Comparison of ENCODE assay signal across 24 cellular contexts in the genomic region with DNA sequence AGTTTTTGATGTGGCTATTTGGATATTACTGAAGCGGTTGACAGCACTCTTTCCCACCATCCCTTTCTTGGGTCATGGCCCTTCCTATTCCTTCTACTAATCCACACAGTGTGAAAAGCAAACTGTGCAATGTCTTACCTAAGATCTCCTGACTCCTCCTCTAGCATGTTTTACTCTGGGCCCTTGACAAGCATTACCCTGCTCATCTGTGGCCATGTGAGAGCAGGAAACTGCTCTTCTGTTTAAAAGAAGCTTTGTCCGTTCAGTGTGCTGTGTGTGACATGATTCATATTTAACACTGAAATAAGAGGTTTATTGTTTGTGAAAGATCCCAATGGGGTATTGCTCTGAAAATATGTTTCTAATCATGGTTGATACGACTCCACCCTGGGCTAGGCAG.
"Had no signal": no experiment of that assay in that cellular context is flagged by ENCODE, and none has a peak within 500 bp of the region (broad histone marks: within the 10 kb centered on the region; RNA-seq: fewer than 3 reads in every experiment).

No MANE protein-coding gene starts in this region.

- H3K4me3 Mint-ChIP-seq: dendritic cell treated with granulocyte-macrophage colony-stimulating factor and Interleukin-4, amounts not matched to agents 40 ng/mL and 50 ng/mL, for 4 days; effector memory CD8-positive, alpha-beta T cell; endodermal cell had no signal

- H3K27ac Mint-ChIP-seq: dendritic cell treated with granulocyte-macrophage colony-stimulating factor and Interleukin-4, amounts not matched to agents 40 ng/mL and 50 ng/mL, for 4 days; effector memory CD8-positive, alpha-beta T cell; endodermal cell had no signal

- H3K9me3 ChIP-seq: colonic mucosa, esophagus squamous epithelium, gastrocnemius medialis had no signal

- H3K27me3 Mint-ChIP-seq: dendritic cell treated with granulocyte-macrophage colony-stimulating factor and Interleukin-4, amounts not matched to agents 40 ng/mL and 50 ng/mL, for 4 days; effector memory CD8-positive, alpha-beta T cell had no signal

- ATAC-seq: effector memory CD8-positive, alpha-beta T cell; esophagus mucosa; foreskin keratinocyte; gastrocnemius medialis; gastroesophageal sphincter; heart left ventricle; heart right ventricle had no signal

- H3K4me3 ChIP-seq: colonic mucosa, coronary artery, dorsolateral prefrontal cortex, esophagus squamous epithelium, gastrocnemius medialis, gastroesophageal sphincter, heart left ventricle, heart right ventricle had no signal

- H3K4me1 ChIP-seq: colonic mucosa, esophagus squamous epithelium, foreskin keratinocyte, gastrocnemius medialis, gastroesophageal sphincter, heart left ventricle, heart right ventricle had no signal

- DNase-seq: colonic mucosa; cortex of kidney; dermis blood vessel endothelial cell; dorsolateral prefrontal cortex; effector CD4-positive, alpha-beta T cell; effector CD8-positive, alpha-beta T cell; effector memory CD4-positive, alpha-beta T cell; effector memory CD8-positive, alpha-beta T cell; endodermal cell; erythroblast; esophagus squamous epithelium; foreskin fibroblast; foreskin keratinocyte; foreskin melanocyte; gastrocnemius medialis; glutamatergic neuron; head of caudate nucleus; heart left ventricle; heart right ventricle had no signal

- H3K27me3 ChIP-seq: colonic mucosa, dorsolateral prefrontal cortex, esophagus squamous epithelium, foreskin keratinocyte, gastrocnemius medialis, gastroesophageal sphincter, heart left ventricle, heart right ventricle had no signal

- H3K4me1 Mint-ChIP-seq: endodermal cell had no signal

- H3K27ac ChIP-seq: colonic mucosa, coronary artery, dorsolateral prefrontal cortex, epithelial cell of prostate, esophagus squamous epithelium, foreskin keratinocyte, gastrocnemius medialis, gastroesophageal sphincter, heart left ventricle, heart right ventricle had no signal

- H3K36me3 ChIP-seq: colonic mucosa, esophagus squamous epithelium, gastrocnemius medialis, gastroesophageal sphincter, heart left ventricle, heart right ventricle had no signal
